ENCODE assay signal across 8 cellular contexts in genomic region chr4:40550900-40551546, GRCh38.
DNase-seq lines count a peak whose midpoint lies in the region; ATAC-seq and TF ChIP-seq lines count a peak whose summit lies in the region.

No MANE protein-coding gene starts in this region.

- H3K4me3 Mint-ChIP-seq in endodermal cell (no peak overlapping the region), nephron (peak overlapping the region in 2 of 3 experiments; percentile 64 to 67)

- H3K36me3 ChIP-seq in SK-N-SH (replicated peaks in 1 of 2; ENCODE audit: control insufficient read depth in 1 of 2, insufficient read depth in 2 of 2, low read length in 1 of 2) (no peaks in the 10 kb centered on the region), endodermal cell (ENCODE audit: control insufficient read depth, insufficient read depth, low read length) (peaks cover 11% of the 10 kb centered on the region)

- H3K27ac Mint-ChIP-seq in endodermal cell (no peak overlapping the region), nephron (peak overlapping the region; percentile 73 to 89 (median 82))

- H2AFZ ChIP-seq in SK-N-SH (ENCODE audit: low read depth): peak overlapping the region; percentile 75

- POLR2A ChIA-PET in SK-N-SH (lab: Yijun Ruan, JAX): no interaction called here

- peak; percentile 42 for TF ChIP-seq RAD21 in SK-N-SH (IDR thresholded peaks at IDR 0.05; ENCODE audit: low read length)

- H3K9me3 ChIP-seq in SK-N-SH (no peaks in the 10 kb centered on the region), endodermal cell (ENCODE audit: control insufficient read depth, low read length) (peaks cover 11% of the 10 kb centered on the region)

- CTCF ChIA-PET in SK-N-SH (lab: Yijun Ruan, JAX): interaction anchor here (1.6 kb wide), 1 partner anchor 494 kb away, joined by 3 read pairs; the partner anchor contains the start of gene N4BP2

- H3K79me2 ChIP-seq in SK-N-SH (ENCODE audit: insufficient read depth): no peaks in the 10 kb centered on the region

- peak; percentile 10 for DNase-seq in activated CD4-positive, alpha-beta T cell treated with anti-CD3 and anti-CD28 coated beads for 48 hours
- DNase-seq in activated CD4-positive, alpha-beta T cell treated with anti-CD3 and anti-CD28 coated beads for 1 hour: no peak
- DNase-seq in HT-29 (ENCODE audit: low spot score) (peak; percentile 78), SK-N-SH (no peak), endodermal cell (no peak), NCI-H1417 treated with DMSO at 0.1 percent for 48 hours (lab: John Stamatoyannopoulos, UW) (no peak)

- no peak for TF ChIP-seq EP300 in SK-N-SH (IDR thresholded peaks at IDR 0.05; ENCODE audit: borderline replicate concordance in 1 of 2, low read depth in 1 of 2, low read length in 1 of 2)

- no peaks in the 10 kb centered on the region for H3K27me3 ChIP-seq in SK-N-SH (ENCODE audit: insufficient read depth)
- H3K27me3 ChIP-seq in endodermal cell (ENCODE audit: control insufficient read depth, insufficient read depth, low read length, poor library complexity, severe bottlenecking): no peaks in the 10 kb centered on the region

- H3K27ac ChIP-seq in SK-N-SH (ENCODE audit: low read depth in 2 of 2, low read length in 1 of 2) (peak overlapping the region in 1 of 2 experiments; percentile 65; a peak in 2 of 4 replicates), endodermal cell (ENCODE audit: low read depth, low read length) (no peak overlapping the region)

- peak; percentile 73 for ATAC-seq in GM21390 (IDR thresholded peaks at IDR 0.05; ENCODE audit: unreplicated experiment)

- peaks cover 17% of the 10 kb centered on the region for H3F3A ChIP-seq in SK-N-SH (replicated peaks; ENCODE audit: insufficient read depth)

- TF ChIP-seq CTCF in SK-N-SH (IDR thresholded peaks at IDR 0.05) (peak; percentile 57), endodermal cell (conservative IDR thresholded peaks at IDR 0.05) (peak; percentile 69), nephron (IDR thresholded peaks at IDR 0.05; ENCODE audit: unreplicated experiment in 3 of 3) (peak; percentile 33 to 40 (median 33))

- H3K9me3 Mint-ChIP-seq in endodermal cell: peaks cover 2% of the 10 kb centered on the region
- H3K9me3 Mint-ChIP-seq in nephron: no peaks in the 10 kb centered on the region

- H3K4me3 ChIP-seq in SK-N-SH (ENCODE audit: low read depth in 2 of 2, low read length in 1 of 2) (peak overlapping the region in 1 of 2 experiments; percentile 31; a peak in 1 of 4 replicates), endodermal cell (ENCODE audit: low read length) (no peak overlapping the region)

- peak overlapping the region; percentile 65 for H3K4me2 ChIP-seq in SK-N-SH

- H3K9me2 ChIP-seq in SK-N-SH: no peaks in the 10 kb centered on the region

- H3K9ac ChIP-seq in SK-N-SH (peak overlapping the region; percentile 37; the same call in 1 of the 2 replicates), endodermal cell (ENCODE audit: extremely low read depth, low read length, poor library complexity, severe bottlenecking) (no peak overlapping the region)

- H4K20me1 ChIP-seq in SK-N-SH (ENCODE audit: insufficient read depth): no peaks in the 10 kb centered on the region

- H3K36me3 Mint-ChIP-seq in endodermal cell (ENCODE audit: low read depth) (peaks cover 42% of the 10 kb centered on the region), nephron (ENCODE audit: low read depth) (no peaks in the 10 kb centered on the region)

- peaks cover 29% of the 10 kb centered on the region for H3K4me1 Mint-ChIP-seq in endodermal cell
- peaks cover 9% of the 10 kb centered on the region for H3K4me1 Mint-ChIP-seq in nephron

- no peaks in the 10 kb centered on the region for H3K27me3 Mint-ChIP-seq in endodermal cell (ENCODE audit: insufficient read depth)
- H3K27me3 Mint-ChIP-seq in nephron (ENCODE audit: low read depth): peaks cover 3% of the 10 kb centered on the region

- no peaks in the 10 kb centered on the region; a peak in 1 of 4 replicates for H3K4me1 ChIP-seq in SK-N-SH (ENCODE audit: control insufficient read depth in 1 of 2, insufficient read depth in 2 of 2, low read depth in 1 of 2, low read length in 1 of 2)
- peaks cover 3% of the 10 kb centered on the region for H3K4me1 ChIP-seq in endodermal cell (ENCODE audit: control insufficient read depth, insufficient read depth, low read length)

- 58% methylated on average over 5 of the region's 5 CpGs for WGBS in SK-N-SH (ENCODE audit: low lambda C conversion rate)
- 82% methylated on average over 5 of the region's 5 CpGs for WGBS in endodermal cell (ENCODE audit: insufficient coverage in 1 of 2, insufficient read length in 1 of 2), 2 experiments

TF ChIP-seq in SK-N-SH, 30 proteins besides CTCF, POLR2A, EP300 and RAD21:
- TF ChIP-seq ZBTB33 (IDR thresholded peaks at IDR 0.05; ENCODE audit: borderline replicate concordance, low read depth): no peak
- TF ChIP-seq SMC3 (IDR thresholded peaks at IDR 0.05; ENCODE audit: low read depth, low read length): peak; percentile 31; the same call in 1 of the 2 replicates
TF ChIP-seq in SK-N-SH: peak in this region for 1.

Comparison
In these comparisons a context has a peak if more than half of its experiments do, and no peak if none do; other contexts are left out.
1. DNase-seq: peak in activated CD4-positive, alpha-beta T cell treated with anti-CD3 and anti-CD28 coated beads for 48 hours (single experiment) and HT-29 (single experiment); none in activated CD4-positive, alpha-beta T cell treated with anti-CD3 and anti-CD28 coated beads for 1 hour (single experiment), SK-N-SH (single experiment), endodermal cell (single experiment) and NCI-H1417 treated with DMSO at 0.1 percent for 48 hours (single experiment).
2. Peak in every context shown above with its lines, with median percentiles within 50 percentile points of each other: CTCF ChIP-seq.